In genomic region chr3:82977871-82978270, GRCh38 we compare ENCODE assay signal across 26 cellular contexts.
"Had no signal": no experiment of that assay in that cellular context is flagged by ENCODE, and none has a peak within 500 bp of the region (broad histone marks: within the 10 kb centered on the region; RNA-seq: fewer than 3 reads in every experiment).

No MANE protein-coding gene starts in this region.

- H3K4me3 ChIP-seq: ascending aorta, body of pancreas, K562, SJSA1 had no signal

- ATAC-seq: activated CD8-positive, alpha-beta memory T cell treated with anti-CD3 and anti-CD28 coated beads, Interleukin-2, amount 10 ng/mL, durations not matched to agents 7 days and 5 days; activated naive CD4-positive, alpha-beta T cell treated with anti-CD3 and anti-CD28 coated beads, Interleukin-2, amount 50 U/mL, for 72 hours; activated naive CD8-positive, alpha-beta T cell treated with anti-CD3 and anti-CD28 coated beads, Interleukin-2, amount 50 U/mL, for 24 hours; body of pancreas; K562; PC-3 had no signal

- H3K4me3 Mint-ChIP-seq: activated B cell treated with CpG ODN at 0.5 μM for 24 hours; activated CD4-positive, alpha-beta T cell treated with anti-CD3 and anti-CD28 coated beads, Interleukin-2, amount 10 ng/mL, durations not matched to agents 24 days and 14 days; activated CD8-positive, alpha-beta memory T cell treated with anti-CD3 and anti-CD28 coated beads, Interleukin-2, amount 10 ng/mL, durations not matched to agents 7 days and 5 days; activated naive CD8-positive, alpha-beta T cell treated with anti-CD3 and anti-CD28 coated beads, Interleukin-2, amount 50 U/mL, for 24 hours; activated T-cell treated with anti-CD3 and anti-CD28 coated beads, Interleukin-2, amount 50 U/mL, for 24 hours; activated T-helper 1 cell treated with anti-CD3 and anti-CD28 coated beads, Interleukin-12 subunit alpha, Interleukin-12 subunit beta, Interleukin-2, Interleukin-4 antibody, amounts not matched to agents 30 ng/mL and 10 ng/mL and 1 ng/mL, durations not matched to agents 14 hours and 24 hours and 36 hours; T-helper 1 cell treated with Interleukin-12 subunit alpha and Interleukin-12 subunit beta and Interleukin-4 antibody, amounts not matched to agents 30 μg/mL and 1 μg/mL, for 36 hours had no signal

- H3K27ac ChIP-seq: ascending aorta, body of pancreas, SJSA1 had no signal

- H3K27me3 ChIP-seq: ascending aorta, body of pancreas, SJSA1 had no signal

- H3K9me3 ChIP-seq: ascending aorta, body of pancreas, SJSA1 had no signal

- H3K27ac Mint-ChIP-seq: activated B cell treated with CpG ODN at 0.5 μM for 24 hours; activated CD4-positive, alpha-beta T cell treated with anti-CD3 and anti-CD28 coated beads, Interleukin-2, amount 10 ng/mL, durations not matched to agents 24 days and 14 days; activated CD8-positive, alpha-beta memory T cell treated with anti-CD3 and anti-CD28 coated beads, Interleukin-2, amount 10 ng/mL, durations not matched to agents 7 days and 5 days; activated naive CD4-positive, alpha-beta T cell treated with anti-CD3 and anti-CD28 coated beads, Interleukin-2, amount 50 U/mL, for 72 hours; activated naive CD8-positive, alpha-beta T cell treated with anti-CD3 and anti-CD28 coated beads, Interleukin-2, amount 50 U/mL, for 24 hours; activated T-cell treated with anti-CD3 and anti-CD28 coated beads, Interleukin-2, amount 50 U/mL, for 24 hours; activated T-helper 1 cell treated with anti-CD3 and anti-CD28 coated beads, Interleukin-12 subunit alpha, Interleukin-12 subunit beta, Interleukin-2, Interleukin-4 antibody, amounts not matched to agents 30 ng/mL and 10 ng/mL and 1 ng/mL, durations not matched to agents 14 hours and 24 hours and 36 hours; T-helper 1 cell treated with Interleukin-12 subunit alpha and Interleukin-12 subunit beta and Interleukin-4 antibody, amounts not matched to agents 30 μg/mL and 1 μg/mL, for 36 hours had no signal

- H3K4me1 ChIP-seq: ascending aorta, body of pancreas, SJSA1 had no signal

- H3K27me3 Mint-ChIP-seq: activated B cell treated with CpG ODN at 0.5 μM for 24 hours; activated CD4-positive, alpha-beta T cell treated with anti-CD3 and anti-CD28 coated beads, Interleukin-2, amount 10 ng/mL, durations not matched to agents 24 days and 14 days; activated CD8-positive, alpha-beta memory T cell treated with anti-CD3 and anti-CD28 coated beads, Interleukin-2, amount 10 ng/mL, durations not matched to agents 7 days and 5 days; activated naive CD8-positive, alpha-beta T cell treated with anti-CD3 and anti-CD28 coated beads, Interleukin-2, amount 50 U/mL, for 24 hours; activated T-cell treated with anti-CD3 and anti-CD28 coated beads, Interleukin-2, amount 50 U/mL, for 24 hours had no signal

- H3K4me1 Mint-ChIP-seq: activated B cell treated with CpG ODN at 0.5 μM for 24 hours; activated CD4-positive, alpha-beta T cell treated with anti-CD3 and anti-CD28 coated beads, Interleukin-2, amount 10 ng/mL, durations not matched to agents 24 days and 14 days; activated CD8-positive, alpha-beta memory T cell treated with anti-CD3 and anti-CD28 coated beads, Interleukin-2, amount 10 ng/mL, durations not matched to agents 7 days and 5 days; activated naive CD8-positive, alpha-beta T cell treated with anti-CD3 and anti-CD28 coated beads, Interleukin-2, amount 50 U/mL, for 24 hours had no signal

- DNase-seq: activated B cell treated with CpG ODN at 0.5 μM for 24 hours; activated CD4-positive, alpha-beta T cell treated with anti-CD3 and anti-CD28 coated beads for 1 hour; activated CD4-positive, alpha-beta T cell treated with anti-CD3 and anti-CD28 coated beads, Interleukin-2, amount 10 ng/mL, durations not matched to agents 24 days and 14 days; activated CD4-positive, alpha-beta T cell treated with anti-CD3 and anti-CD28 coated beads, Interleukin-2, amount 50 U/mL, for 48 hours; activated CD8-positive, alpha-beta memory T cell treated with anti-CD3 and anti-CD28 coated beads, Interleukin-2, amount 10 ng/mL, durations not matched to agents 7 days and 5 days; activated effector memory CD4-positive, alpha-beta T cell treated with anti-CD3 and anti-CD28 coated beads, Interleukin-2, amount 50 U/mL, for 16 hours; activated naive CD4-positive, alpha-beta T cell treated with Interleukin-2 at 50 U/mL for 16 hours; activated naive CD8-positive, alpha-beta T cell treated with anti-CD3 and anti-CD28 coated beads, Interleukin-2, amount 50 U/mL, for 24 hours; activated T-cell treated with anti-CD3 and anti-CD28 coated beads, Interleukin-2, amount 50 U/mL, for 24 hours; amniotic stem cell; body of pancreas; Karpas-422; MM.1S; NCI-H1105; NCI-H1436 treated with DMSO at 0.1 percent for 48 hours; NCI-H187 treated with DMSO at 0.1 percent for 48 hours; NCI-H2081 treated with DMSO at 0.1 percent for 48 hours; NCI-H524; PC-3; SHP77 had no signal

- H3K36me3 Mint-ChIP-seq: activated CD8-positive, alpha-beta memory T cell treated with anti-CD3 and anti-CD28 coated beads, Interleukin-2, amount 10 ng/mL, durations not matched to agents 7 days and 5 days; activated naive CD4-positive, alpha-beta T cell treated with anti-CD3 and anti-CD28 coated beads, Interleukin-2, amount 50 U/mL, for 72 hours had no signal

- H3K36me3 ChIP-seq: ascending aorta, SJSA1 had no signal
